In genomic region chr11:8812438-8812837, GRCh38 we compare ENCODE assay signal across 11 cellular contexts.
DNase-seq lines count a peak whose midpoint lies in the region; FAIRE-seq and TF ChIP-seq lines count a peak whose summit lies in the region.
"Had no signal": no experiment of that assay in that cellular context is flagged by ENCODE, and none has a peak within 500 bp of the region (broad histone marks: within the 10 kb centered on the region; RNA-seq: fewer than 3 reads in every experiment).

No MANE protein-coding gene starts in this region.

- no peaks in the 10 kb centered on the region for H3K27me3 ChIP-seq in GM23248 (replicated peaks; ENCODE audit: insufficient read depth)
- H3K27me3 ChIP-seq in sigmoid colon = no peaks in the 10 kb centered on the region
- H3K27me3 ChIP-seq in small intestine (ENCODE audit: control insufficient read depth in 2 of 2, insufficient read depth in 2 of 2, low read length in 2 of 2) = no peaks in the 10 kb centered on the region

- no peak overlapping the region for H3K9ac ChIP-seq in GM23248

- no peak for TF ChIP-seq EP300 in sigmoid colon (IDR thresholded peaks at IDR 0.05)

- peaks cover 24% of the 10 kb centered on the region for H3K79me2 ChIP-seq in GM23248 (ENCODE audit: insufficient read depth)

- no peak for TF ChIP-seq POLR2A in sigmoid colon (IDR thresholded peaks at IDR 0.05)

- intact Hi-C loops in sigmoid colon (cut with DNase I) = loop anchor here (2.0 to 10.0 kb wide), 4 partner anchors 58 to 208 kb away; partner anchors contain the start of genes AKIP1 and TMEM9B

- H3K9me3 ChIP-seq in GM23248 (ENCODE audit: low read depth) = no peaks in the 10 kb centered on the region
- no peaks in the 10 kb centered on the region for H3K9me3 ChIP-seq in sigmoid colon
- no peaks in the 10 kb centered on the region for H3K9me3 ChIP-seq in small intestine (ENCODE audit: control insufficient read depth, low read depth)

- H3K4me3 ChIP-seq in GM23248 (no peak overlapping the region), sigmoid colon (no peak overlapping the region), small intestine (ENCODE audit: low read depth in 1 of 2, low read length in 2 of 2) (no peak overlapping the region)

- TF ChIP-seq CTCF in sigmoid colon (IDR thresholded peaks at IDR 0.05) = peak in 1 of 4 experiments; percentile 12

- H3K9me2 ChIP-seq in GM23248 (ENCODE audit: insufficient read depth) = no peaks in the 10 kb centered on the region

- no peak overlapping the region for H3K27ac ChIP-seq in GM23248
- peak overlapping the region; percentile 91 to 97 (median 96) for H3K27ac ChIP-seq in sigmoid colon
- peak overlapping the region in 1 of 2 donors; percentile 22 for H3K27ac ChIP-seq in small intestine (ENCODE audit: low read depth in 1 of 2, low read length in 1 of 2)

- H3K4me1 ChIP-seq in GM23248 (ENCODE audit: insufficient read depth) (peaks cover 65% of the 10 kb centered on the region), sigmoid colon (peaks cover 0 to 47% (median 38%) of the 10 kb centered on the region in 4 donors), small intestine (ENCODE audit: control insufficient read depth in 2 of 2, insufficient read depth in 1 of 2, low read depth in 1 of 2, low read length in 1 of 2) (peaks cover 5 to 12% of the 10 kb centered on the region in 2 donors)

- peak; percentile 37 for DNase-seq in GM23248
- DNase-seq in SKM-1 treated with dmso at 0.1 percent for 144 hours (lab: John Stamatoyannopoulos, UW; ENCODE audit: unreplicated experiment) = peak; percentile 96
- peak; percentile 64 for DNase-seq in iris pigment epithelial cell (ENCODE audit: low read depth)
- DNase-seq in sigmoid colon = peak; percentile 80
- no peak for DNase-seq in small intestine
- DNase-seq in COLO668 (lab: John Stamatoyannopoulos, UW; ENCODE audit: unreplicated experiment) = no peak
- DNase-seq in activated CD4-positive, alpha-beta T cell treated with anti-CD3 and anti-CD28 coated beads for 48 hours = no peak
- DNase-seq in 8988T = no peak
- DNase-seq: activated CD8-positive, alpha-beta T cell treated with anti-CD3 and anti-CD28 coated beads for 36 hours; NCI-H446 had no signal

- no peak overlapping the region for H2AFZ ChIP-seq in GM23248

- peaks cover 58% of the 10 kb centered on the region for H3F3A ChIP-seq in GM23248 (ENCODE audit: insufficient read depth)

- WGBS in GM23248 (ENCODE audit: low coverage in 1 of 2, low lambda C conversion rate in 2 of 2, missing lambda C conversion rate in 2 of 2), 2 experiments = 66 to 75% methylated on average over 3 of the region's 3 CpGs
- 68 to 75% methylated on average over 3 of the region's 3 CpGs for WGBS in sigmoid colon, 2 donors
- 53 to 62% (median 61%) methylated on average over 3 of the region's 3 CpGs for WGBS in small intestine, 3 donors

- FAIRE-seq in small intestine (lab: Jason Lieb, UNC) = no peak
- FAIRE-seq: endometrium had no signal

- no peaks in the 10 kb centered on the region for H3K36me3 ChIP-seq in GM23248 (ENCODE audit: low read depth)
- no peaks in the 10 kb centered on the region for H3K36me3 ChIP-seq in sigmoid colon
- no peaks in the 10 kb centered on the region for H3K36me3 ChIP-seq in small intestine (ENCODE audit: control insufficient read depth in 2 of 2, insufficient read depth in 2 of 2, low read length in 2 of 2)

- H4K20me1 ChIP-seq in GM23248 (ENCODE audit: insufficient read depth) = no peaks in the 10 kb centered on the region

- in situ Hi-C loops in GM23248 (cut with MboI) = no loop called here

- no peak overlapping the region for H3K4me2 ChIP-seq in GM23248 (ENCODE audit: unreplicated experiment)

Comparison
In these comparisons a context has a peak if more than half of its experiments do, and no peak if none do; other contexts are left out.
1. DNase-seq: peak in GM23248 (single experiment), SKM-1 treated with dmso at 0.1 percent for 144 hours (single experiment), iris pigment epithelial cell (single experiment) and sigmoid colon (single experiment); none in small intestine (single experiment), COLO668 (single experiment), activated CD4-positive, alpha-beta T cell treated with anti-CD3 and anti-CD28 coated beads for 48 hours (single experiment) and 8988T (single experiment).